In the genomic region with DNA sequence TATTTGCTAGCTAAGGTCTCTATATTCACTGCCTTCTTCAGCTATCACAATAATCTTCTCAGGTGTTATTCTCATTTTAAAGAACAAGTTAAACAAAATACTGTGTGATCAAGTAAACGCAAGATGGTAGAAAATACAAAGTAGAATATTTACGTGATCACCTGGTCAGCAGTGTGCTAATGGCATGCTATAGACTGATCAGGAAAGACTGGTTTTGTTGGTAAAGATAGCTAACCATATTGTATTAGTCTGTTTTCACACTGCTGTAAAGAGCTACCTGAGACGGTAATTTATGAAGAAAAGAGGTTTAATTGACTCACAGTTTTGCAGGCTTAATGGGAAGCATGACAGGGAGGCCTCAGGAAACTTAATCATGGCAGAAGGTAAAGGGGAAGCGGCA, we compare ENCODE assay signal across 2 cellular contexts.
TF ChIP-seq lines count a peak whose summit lies in the region.

No MANE protein-coding gene starts in this region.

TF ChIP-seq in A549, 52 proteins besides CTCF, POLR2A, EP300 and RAD21 (continued from another document):
- TF ChIP-seq, protein P1, sequence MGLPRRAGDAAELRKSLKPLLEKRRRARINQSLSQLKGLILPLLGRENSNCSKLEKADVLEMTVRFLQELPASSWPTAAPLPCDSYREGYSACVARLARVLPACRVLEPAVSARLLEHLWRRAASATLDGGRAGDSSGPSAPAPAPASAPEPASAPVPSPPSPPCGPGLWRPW (IDR thresholded peaks at IDR 0.05): no peak
- no peak for TF ChIP-seq NFE2L2 (conservative IDR thresholded peaks at IDR 0.05; ENCODE audit: low read length)
- no peak for TF ChIP-seq HOXA7 (CRISPR knock-in tag; IDR thresholded peaks at IDR 0.05)
- TF ChIP-seq HOXB13 (CRISPR knock-in tag; IDR thresholded peaks at IDR 0.05; ENCODE audit: low read depth): no peak
- no peak for TF ChIP-seq NPAS2 (CRISPR knock-in tag; IDR thresholded peaks at IDR 0.05; ENCODE audit: borderline replicate concordance)
- TF ChIP-seq SREBF2 (IDR thresholded peaks at IDR 0.05): no peak
- TF ChIP-seq RARB (CRISPR knock-in tag; IDR thresholded peaks at IDR 0.05): no peak
- no peak for TF ChIP-seq GATA3 (IDR thresholded peaks at IDR 0.05; ENCODE audit: borderline replicate concordance)
- no peak for TF ChIP-seq SMC3 (IDR thresholded peaks at IDR 0.05)
- no peak for TF ChIP-seq MAFK (IDR thresholded peaks at IDR 0.05; ENCODE audit: partially characterized antibody)
- TF ChIP-seq BHLHE40 (IDR thresholded peaks at IDR 0.05; ENCODE audit: low read depth, low read length): no peak
- TF ChIP-seq FOSB (CRISPR knock-in tag; IDR thresholded peaks at IDR 0.05): no peak

TF ChIP-seq in IMR-90, 13 proteins besides CTCF, POLR2A, EP300 and RAD21 (continued from another document):
- TF ChIP-seq, protein P2, sequence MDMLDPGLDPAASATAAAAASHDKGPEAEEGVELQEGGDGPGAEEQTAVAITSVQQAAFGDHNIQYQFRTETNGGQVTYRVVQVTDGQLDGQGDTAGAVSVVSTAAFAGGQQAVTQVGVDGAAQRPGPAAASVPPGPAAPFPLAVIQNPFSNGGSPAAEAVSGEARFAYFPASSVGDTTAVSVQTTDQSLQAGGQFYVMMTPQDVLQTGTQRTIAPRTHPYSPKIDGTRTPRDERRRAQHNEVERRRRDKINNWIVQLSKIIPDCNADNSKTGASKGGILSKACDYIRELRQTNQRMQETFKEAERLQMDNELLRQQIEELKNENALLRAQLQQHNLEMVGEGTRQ (IDR thresholded peaks at IDR 0.05; ENCODE audit: low read depth, low read length): no peak
- no peak for TF ChIP-seq BHLHE40 (IDR thresholded peaks at IDR 0.05; ENCODE audit: low read depth, low read length)
- TF ChIP-seq CHD1 (IDR thresholded peaks at IDR 0.05; ENCODE audit: low read depth, low read length): no peak
- TF ChIP-seq MXI1 (IDR thresholded peaks at IDR 0.05; ENCODE audit: borderline replicate concordance, low read depth, low read length): no peak
- TF ChIP-seq, protein P3, sequence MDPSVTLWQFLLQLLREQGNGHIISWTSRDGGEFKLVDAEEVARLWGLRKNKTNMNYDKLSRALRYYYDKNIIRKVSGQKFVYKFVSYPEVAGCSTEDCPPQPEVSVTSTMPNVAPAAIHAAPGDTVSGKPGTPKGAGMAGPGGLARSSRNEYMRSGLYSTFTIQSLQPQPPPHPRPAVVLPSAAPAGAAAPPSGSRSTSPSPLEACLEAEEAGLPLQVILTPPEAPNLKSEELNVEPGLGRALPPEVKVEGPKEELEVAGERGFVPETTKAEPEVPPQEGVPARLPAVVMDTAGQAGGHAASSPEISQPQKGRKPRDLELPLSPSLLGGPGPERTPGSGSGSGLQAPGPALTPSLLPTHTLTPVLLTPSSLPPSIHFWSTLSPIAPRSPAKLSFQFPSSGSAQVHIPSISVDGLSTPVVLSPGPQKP (IDR thresholded peaks at IDR 0.05; ENCODE audit: borderline replicate concordance, low read depth, low read length): no peak
- no peak for TF ChIP-seq CEBPB (IDR thresholded peaks at IDR 0.05; ENCODE audit: low read depth, low read length)
- TF ChIP-seq RFX5 (IDR thresholded peaks at IDR 0.05; ENCODE audit: low read depth, low read length): no peak
- TF ChIP-seq RCOR1 (IDR thresholded peaks at IDR 0.05; ENCODE audit: insufficient replicate concordance, low read length): no peak
- TF ChIP-seq MAZ (IDR thresholded peaks at IDR 0.05; ENCODE audit: borderline replicate concordance, low read depth, low read length): no peak
